In genomic region chr10:34721201-34721840, GRCh38 we compare ENCODE assay signal across 10 cellular contexts.
DNase-seq lines count a peak whose midpoint lies in the region; ATAC-seq and TF ChIP-seq lines count a peak whose summit lies in the region.
"Had no signal": no experiment of that assay in that cellular context is flagged by ENCODE, and none has a peak within 500 bp of the region (broad histone marks: within the 10 kb centered on the region; RNA-seq: fewer than 3 reads in every experiment).

No MANE protein-coding gene starts in this region.

- ATAC-seq in GM19035 (IDR thresholded peaks at IDR 0.05; ENCODE audit: unreplicated experiment): no peak

- TF ChIP-seq CTCF in KMS-11 (conservative IDR thresholded peaks at IDR 0.05; ENCODE audit: low read depth, low read length): no peak

- peaks cover 17% of the 10 kb centered on the region for H3K79me2 ChIP-seq in ACC112 (ENCODE audit: control insufficient read depth, insufficient read depth, low read length, unreplicated experiment)
- H3K79me2 ChIP-seq in KMS-11 (ENCODE audit: insufficient read depth, low read depth): peaks cover 9% of the 10 kb centered on the region; the same call in 1 of the 2 replicates

- DNase-seq in astrocyte of the hippocampus (ENCODE audit: low read depth, low spot score) (peak; percentile 92), iris pigment epithelial cell (ENCODE audit: low read depth) (peak; percentile 84), Kasumi-1 (lab: John Stamatoyannopoulos, UW) (no peak), NCI-H2081 (lab: John Stamatoyannopoulos, UW) (no peak)
- DNase-seq in activated CD4-positive, alpha-beta T cell treated with anti-CD3 and anti-CD28 coated beads for 1 hour: no peak
- DNase-seq: NCI-H2227 treated with DMSO at 0.1 percent for 48 hours had no signal

- no peak overlapping the region for H3K9ac ChIP-seq in KMS-11

- H3K27me3 ChIP-seq in ACC112 (ENCODE audit: insufficient read depth, low read length): no peaks in the 10 kb centered on the region
- H3K27me3 ChIP-seq in KMS-11 (ENCODE audit: insufficient read depth, low read depth): no peaks in the 10 kb centered on the region; the same call in 1 of the 2 replicates

- H3K4me1 ChIP-seq in ACC112 (ENCODE audit: control insufficient read depth, insufficient read depth, low read length, unreplicated experiment): peaks cover 30% of the 10 kb centered on the region
- H3K4me1 ChIP-seq in KMS-11 (ENCODE audit: low read depth, poor library complexity, severe bottlenecking): peaks cover 58% of the 10 kb centered on the region

- H2AFZ ChIP-seq in ACC112 (ENCODE audit: low read length, unreplicated experiment) (no peak overlapping the region), KMS-11 (ENCODE audit: low read depth) (no peak overlapping the region)

- peak overlapping the region; percentile 77 for H3K4me2 ChIP-seq in KMS-11

- H4K20me1 ChIP-seq in KMS-11 (ENCODE audit: insufficient read depth): peaks cover 32% of the 10 kb centered on the region

- H3K4me3 ChIP-seq in ACC112 (ENCODE audit: low read depth, low read length) (0 out of 2 replicates have a peak overlapping the region, but pooled peaks have one; percentile 5), KMS-11 (IDR thresholded peaks at IDR 0.05; ENCODE audit: insufficient read depth, low read depth, low read length) (no peak overlapping the region)

- H3K27ac ChIP-seq in ACC112 (ENCODE audit: low read depth, low read length) (peak overlapping the region; percentile 18), KMS-11 (no peak overlapping the region)
- H3K27ac ChIP-seq: neutrophil had no signal

- no peaks in the 10 kb centered on the region for H3K36me3 ChIP-seq in ACC112 (ENCODE audit: insufficient read depth, low read length)
- no peaks in the 10 kb centered on the region for H3K36me3 ChIP-seq in KMS-11 (ENCODE audit: insufficient read depth)
- H3K36me3 ChIP-seq: neutrophil had no signal

Comparison
In these comparisons a context has a peak if more than half of its experiments do, and no peak if none do; other contexts are left out.
1. DNase-seq: peak in astrocyte of the hippocampus (single experiment) and iris pigment epithelial cell (single experiment); none in activated CD4-positive, alpha-beta T cell treated with anti-CD3 and anti-CD28 coated beads for 1 hour (single experiment), Kasumi-1 (0 of 2) and NCI-H2081 (0 of 2).